ENCODE assay signal across 8 cellular contexts in genomic region chr3:108589998-108590323, GRCh38. TPM values are rescaled to one million over a fixed set of nuclear protein-coding genes. Genes with fewer than 3 reads are reported as not detected.
A peak's percentile ranks its signal among the peaks of the same experiment; 100 is the strongest.
DNase-seq lines count a peak whose midpoint lies in the region; ATAC-seq and TF ChIP-seq lines count a peak whose summit lies in the region.

No MANE protein-coding gene starts in this region.

- no peaks in the 10 kb centered on the region for H3K9me3 ChIP-seq in HAP-1
- H3K9me3 ChIP-seq in right cardiac atrium (ENCODE audit: control insufficient read depth, low read length) = no peaks in the 10 kb centered on the region
- no peaks in the 10 kb centered on the region for H3K9me3 ChIP-seq in smooth muscle cell (replicated peaks; ENCODE audit: low read depth)

- ATAC-seq in right cardiac atrium (no peak), HG02870 (IDR thresholded peaks at IDR 0.05; ENCODE audit: unreplicated experiment) (no peak), HG03095 (IDR thresholded peaks at IDR 0.05; ENCODE audit: unreplicated experiment) (no peak)

- H3K4me1 Mint-ChIP-seq in activated CD4-positive, alpha-beta memory T cell treated with anti-CD3 and anti-CD28 coated beads for 36 hours (ENCODE audit: low read depth) = peaks cover 29% of the 10 kb centered on the region

- peaks cover 35% of the 10 kb centered on the region for H3K79me2 ChIP-seq in smooth muscle cell (ENCODE audit: low read depth)

- H3K27ac Mint-ChIP-seq in activated CD4-positive, alpha-beta memory T cell treated with anti-CD3 and anti-CD28 coated beads for 36 hours = peak overlapping the region; percentile 99

- intact Hi-C loops in activated CD4-positive, alpha-beta memory T cell treated with anti-CD3 and anti-CD28 coated beads for 36 hours (cut with micrococcal nuclease) = loop anchor here (1.0 to 10.0 kb wide), 7 partner anchors 9 to 645 kb away; partner anchors contain the start of gene IFT57
- intact Hi-C loops in right cardiac atrium (cut with DNase I) = no loop called here

- peak overlapping the region; percentile 96 for H3K9ac ChIP-seq in smooth muscle cell (ENCODE audit: low read depth)

- peak overlapping the region; percentile 99 for H3K4me3 Mint-ChIP-seq in activated CD4-positive, alpha-beta memory T cell treated with anti-CD3 and anti-CD28 coated beads for 36 hours

- H3F3A ChIP-seq in smooth muscle cell (ENCODE audit: low read depth) = no peaks in the 10 kb centered on the region

- H3K4me3 ChIP-seq in HAP-1 (peak overlapping the region; percentile 81), right cardiac atrium (ENCODE audit: low read length) (peak overlapping the region; percentile 99), smooth muscle cell (peak overlapping the region; percentile 85)

- H3K36me3 Mint-ChIP-seq in activated CD4-positive, alpha-beta memory T cell treated with anti-CD3 and anti-CD28 coated beads for 36 hours = peaks cover 9% of the 10 kb centered on the region

- no peaks in the 10 kb centered on the region for H3K27me3 Mint-ChIP-seq in activated CD4-positive, alpha-beta memory T cell treated with anti-CD3 and anti-CD28 coated beads for 36 hours

- in situ Hi-C loops in HAP-1 (cut with MboI; ENCODE audit: low sequenced_read_pairs) = no loop called here

- peak; percentile 20 for TF ChIP-seq CTCF in smooth muscle cell (IDR thresholded peaks at IDR 0.05; ENCODE audit: borderline replicate concordance, insufficient read depth, poor library complexity, severe bottlenecking)

- H3K27me3 ChIP-seq in HAP-1 (ENCODE audit: low read depth) (no peaks in the 10 kb centered on the region), right cardiac atrium (ENCODE audit: control insufficient read depth, insufficient read depth) (no peaks in the 10 kb centered on the region), smooth muscle cell (ENCODE audit: low read depth) (no peaks in the 10 kb centered on the region)

- under 1% methylated on average over 11 of the region's 11 CpGs for WGBS in right cardiac atrium
- 1% methylated on average over 11 of the region's 11 CpGs for WGBS in smooth muscle cell (ENCODE audit: low lambda C conversion rate)

- H3K4me2 ChIP-seq in smooth muscle cell = peak overlapping the region; percentile 97

- H3K27ac ChIP-seq in right cardiac atrium (ENCODE audit: low read length) (peak overlapping the region; percentile 82), smooth muscle cell (ENCODE audit: low read depth) (peak overlapping the region; percentile 95)

- DNase-seq in HAP-1 (ENCODE audit: low spot score in 2 of 2) (no peak), right cardiac atrium (no peak), smooth muscle cell (lab: John Stamatoyannopoulos, UW; ENCODE audit: unreplicated experiment) (no peak), NCI-H524 (lab: John Stamatoyannopoulos, UW) (no peak), HPDE6-E6E7 (ENCODE audit: extremely low spot score) (no peak)
- DNase-seq in activated CD4-positive, alpha-beta memory T cell treated with anti-CD3 and anti-CD28 coated beads for 36 hours = no peak

- H2AFZ ChIP-seq in smooth muscle cell (ENCODE audit: low read depth) = peak overlapping the region; percentile 97

- CTCF ChIA-PET in activated CD4-positive, alpha-beta memory T cell treated with anti-CD3 and anti-CD28 coated beads for 36 hours (lab: Charles Lee) = interaction anchor here (0.5 to 3.3 kb wide), 7 partner anchors 8 to 436 kb away, joined by 3 to 32 read pairs (median 6); no protein-coding TSS in a partner anchor

- no peaks in the 10 kb centered on the region for H3K9me3 Mint-ChIP-seq in activated CD4-positive, alpha-beta memory T cell treated with anti-CD3 and anti-CD28 coated beads for 36 hours

- H3K4me1 ChIP-seq in HAP-1 (peaks cover 17% of the 10 kb centered on the region), right cardiac atrium (ENCODE audit: control insufficient read depth, insufficient read depth, low read length) (no peaks in the 10 kb centered on the region), smooth muscle cell (ENCODE audit: low read depth) (peaks cover 14% of the 10 kb centered on the region)

- no peaks in the 10 kb centered on the region for H4K20me1 ChIP-seq in smooth muscle cell (ENCODE audit: low read depth)

- POLR2A ChIA-PET in activated CD4-positive, alpha-beta memory T cell treated with anti-CD3 and anti-CD28 coated beads for 36 hours (lab: Charles Lee) = interaction anchor here (1.0 to 2.8 kb wide), 6 partner anchors 9 to 245 kb away, joined by 3 to 27 read pairs (median 4); partner anchors contain the start of gene TRAT1

- H3K36me3 ChIP-seq in HAP-1 (replicated peaks) (peaks cover under 1% of the 10 kb centered on the region), smooth muscle cell (ENCODE audit: low read depth) (no peaks in the 10 kb centered on the region)

RNA-seq across cellular contexts. Expression of gene DZIP3, which starts 0.4 kb away (rescaled TPM):
- total RNA-seq in activated CD4-positive, alpha-beta memory T cell treated with anti-CD3 and anti-CD28 coated beads for 36 hours = 10 to 100 TPM; 11.3 to 11.4 TPM
- 10 to 100 TPM; 18.1 to 23.2 (median 20.2) TPM for total RNA-seq in right cardiac atrium
- polyA plus RNA-seq in right cardiac atrium = 8.4 TPM
- 13.8 and 15.4 TPM in 2 replicates for total RNA-seq in smooth muscle cell
- polyA plus RNA-seq in smooth muscle cell = 5.2 and 6.2 TPM in 2 replicates

RNA-seq across cellular contexts. Expression of gene CIP2A, which starts 0.7 kb away (rescaled TPM):
- 10 to 100 TPM; 39.5 to 45.1 TPM for total RNA-seq in activated CD4-positive, alpha-beta memory T cell treated with anti-CD3 and anti-CD28 coated beads for 36 hours
- total RNA-seq in right cardiac atrium (1 to 10 TPM; 2.5 to 3.3 (median 2.8) TPM), smooth muscle cell (5.9 and 7.4 TPM in 2 replicates)
- polyA plus RNA-seq in right cardiac atrium (0.52 TPM), smooth muscle cell (3.3 and 4.3 TPM in 2 replicates)
